Comparison of ENCODE assay signal across 14 cellular contexts in genomic region chr7:104951546-104951945, GRCh38.
DNase-seq lines count a peak whose midpoint lies in the region; TF ChIP-seq lines count a peak whose summit lies in the region.
"Had no signal": no experiment of that assay in that cellular context is flagged by ENCODE, and none has a peak within 500 bp of the region (broad histone marks: within the 10 kb centered on the region; RNA-seq: fewer than 3 reads in every experiment).

No MANE protein-coding gene starts in this region.

- intact Hi-C loops in adrenal gland (cut with DNase I): no loop called here

- no peaks in the 10 kb centered on the region for H3K9me3 ChIP-seq in GM23248 (ENCODE audit: low read depth)
- no peaks in the 10 kb centered on the region for H3K9me3 ChIP-seq in adrenal gland (replicated peaks in 1 of 3)
- no peaks in the 10 kb centered on the region for H3K9me3 ChIP-seq in right atrium auricular region
- H3K9me3 ChIP-seq: colonic mucosa had no signal

- H3K4me1 ChIP-seq in GM23248 (ENCODE audit: insufficient read depth) (peaks cover 6% of the 10 kb centered on the region), adrenal gland (replicated peaks in 1 of 2) (no peaks in the 10 kb centered on the region), right atrium auricular region (no peaks in the 10 kb centered on the region)
- H3K4me1 ChIP-seq: colonic mucosa had no signal

- peak overlapping the region; percentile 34; the same call in 1 of the 2 replicates for H3K9ac ChIP-seq in GM23248

- no peaks in the 10 kb centered on the region for H3K27me3 ChIP-seq in GM23248 (replicated peaks; ENCODE audit: insufficient read depth)
- H3K27me3 ChIP-seq in adrenal gland: no peaks in the 10 kb centered on the region
- H3K27me3 ChIP-seq in right atrium auricular region: no peaks in the 10 kb centered on the region
- H3K27me3 ChIP-seq: colonic mucosa had no signal

- H3K9me3 Mint-ChIP-seq in activated CD4-positive, alpha-beta T cell treated with anti-CD3 and anti-CD28 coated beads, Interleukin-2, amount 10 ng/mL, durations not matched to agents 7 days and 5 days: peaks cover 3% of the 10 kb centered on the region

- H3K4me2 ChIP-seq in GM23248 (ENCODE audit: unreplicated experiment): no peak overlapping the region

- no peaks in the 10 kb centered on the region for H3K36me3 ChIP-seq in GM23248 (ENCODE audit: low read depth)
- H3K36me3 ChIP-seq in adrenal gland (replicated peaks in 1 of 2): no peaks in the 10 kb centered on the region
- no peaks in the 10 kb centered on the region for H3K36me3 ChIP-seq in right atrium auricular region
- H3K36me3 ChIP-seq: colonic mucosa, WERI-Rb-1 had no signal

- H3K4me1 Mint-ChIP-seq in activated CD4-positive, alpha-beta T cell treated with anti-CD3 and anti-CD28 coated beads, Interleukin-2, amount 10 ng/mL, durations not matched to agents 7 days and 5 days: peaks cover 41% of the 10 kb centered on the region

- TF ChIP-seq CTCF in adrenal gland (IDR thresholded peaks at IDR 0.05) (no peak), right atrium auricular region (IDR thresholded peaks at IDR 0.05) (no peak)

- H3K27ac Mint-ChIP-seq in activated CD4-positive, alpha-beta T cell treated with anti-CD3 and anti-CD28 coated beads, Interleukin-2, amount 10 ng/mL, durations not matched to agents 7 days and 5 days: no peak overlapping the region

- H3K9me2 ChIP-seq in GM23248 (ENCODE audit: insufficient read depth): no peaks in the 10 kb centered on the region

- H3K4me3 Mint-ChIP-seq in activated CD4-positive, alpha-beta T cell treated with anti-CD3 and anti-CD28 coated beads, Interleukin-2, amount 10 ng/mL, durations not matched to agents 7 days and 5 days: no peak overlapping the region

- POLR2A ChIA-PET in activated CD4-positive, alpha-beta T cell treated with anti-CD3 and anti-CD28 coated beads, Interleukin-2, amount 10 ng/mL, durations not matched to agents 7 days and 5 days (lab: Charles Lee): no interaction called here

- no peak for TF ChIP-seq POLR2A in adrenal gland (IDR thresholded peaks at IDR 0.05)

- peak overlapping the region; percentile 58 for H2AFZ ChIP-seq in GM23248

- no peaks in the 10 kb centered on the region for H4K20me1 ChIP-seq in GM23248 (ENCODE audit: insufficient read depth)

- no peak overlapping the region for H3K4me3 ChIP-seq in GM23248
- no peak overlapping the region for H3K4me3 ChIP-seq in adrenal gland
- H3K4me3 ChIP-seq in right atrium auricular region: no peak overlapping the region
- H3K4me3 ChIP-seq: colonic mucosa had no signal

- H3K27ac ChIP-seq in GM23248: peak overlapping the region; percentile 60
- peak overlapping the region in 3 of 5 donors; percentile 31 to 56 (median 50) for H3K27ac ChIP-seq in adrenal gland
- peak overlapping the region; percentile 44 to 64 for H3K27ac ChIP-seq in right atrium auricular region
- H3K27ac ChIP-seq: colonic mucosa, WERI-Rb-1 had no signal

- WGBS in GM23248 (ENCODE audit: low coverage in 1 of 2, low lambda C conversion rate in 2 of 2, missing lambda C conversion rate in 2 of 2), 2 experiments: 13 to 14% methylated on average over 7 of the region's 7 CpGs
- WGBS in adrenal gland, 4 donors: 65 to 85% (median 76%) methylated on average over 7 of the region's 7 CpGs

- H3K79me2 ChIP-seq in GM23248 (ENCODE audit: insufficient read depth): no peaks in the 10 kb centered on the region

- H3K36me3 Mint-ChIP-seq in activated CD4-positive, alpha-beta T cell treated with anti-CD3 and anti-CD28 coated beads, Interleukin-2, amount 10 ng/mL, durations not matched to agents 7 days and 5 days (ENCODE audit: low read depth): peaks cover 10% of the 10 kb centered on the region

- H3F3A ChIP-seq in GM23248 (ENCODE audit: insufficient read depth): peaks cover 17% of the 10 kb centered on the region

- CTCF ChIA-PET in activated CD4-positive, alpha-beta T cell treated with anti-CD3 and anti-CD28 coated beads, Interleukin-2, amount 10 ng/mL, durations not matched to agents 7 days and 5 days (lab: Charles Lee): no interaction called here

- DNase-seq in GM23248: peak; percentile 74
- no peak for DNase-seq in adrenal gland
- DNase-seq in right atrium auricular region (ENCODE audit: low spot score): peak; percentile 83
- peak; percentile 85 for DNase-seq in stromal cell of bone marrow (ENCODE audit: low read depth)
- DNase-seq in activated CD4-positive, alpha-beta T cell treated with anti-CD3 and anti-CD28 coated beads, Interleukin-2, amount 10 ng/mL, durations not matched to agents 7 days and 5 days: no peak
- DNase-seq in KG1 (lab: John Stamatoyannopoulos, UW): no peak
- DNase-seq in effector CD4-positive, alpha-beta T cell: no peak
- no peak for DNase-seq in SW 1271 (lab: John Stamatoyannopoulos, UW)
- DNase-seq: colonic mucosa, DMS 273 treated with DMSO at 0.1 percent for 48 hours, Kasumi-1, mesendoderm, NCI-H446 treated with DMSO at 0.1 percent for 48 hours, WERI-Rb-1 had no signal

- H3K27me3 Mint-ChIP-seq in activated CD4-positive, alpha-beta T cell treated with anti-CD3 and anti-CD28 coated beads, Interleukin-2, amount 10 ng/mL, durations not matched to agents 7 days and 5 days: no peaks in the 10 kb centered on the region

- in situ Hi-C loops in GM23248 (cut with MboI): no loop called here

Comparison
In these comparisons a context has a peak if more than half of its experiments do, and no peak if none do; other contexts are left out.
1. DNase-seq: peak in GM23248 (single experiment), right atrium auricular region (single experiment) and stromal cell of bone marrow (single experiment); none in adrenal gland (0 of 7), activated CD4-positive, alpha-beta T cell treated with anti-CD3 and anti-CD28 coated beads, Interleukin-2, amount 10 ng/mL, durations not matched to agents 7 days and 5 days (single experiment), KG1 (single experiment), effector CD4-positive, alpha-beta T cell (single experiment) and SW 1271 (0 of 2).
2. Peak in every context shown above with its lines, with median percentiles within 50 percentile points of each other: H3K27ac ChIP-seq.